Comparison of ENCODE assay signal across 1 cellular context in genomic region chr1:21917241-21917631, GRCh38.
TF ChIP-seq lines count a peak whose summit lies in the region.

No MANE protein-coding gene starts in this region.

TF ChIP-seq in HEK293, 187 proteins besides CTCF, POLR2A, EP300 and RAD21 (continued from another document):
- peak; percentile 59 for TF ChIP-seq ZBTB11 (tag by site-specific recombination; conservative IDR thresholded peaks at IDR 0.05; ENCODE audit: low read depth)
